ENCODE assay signal across 19 cellular contexts in the genomic region with DNA sequence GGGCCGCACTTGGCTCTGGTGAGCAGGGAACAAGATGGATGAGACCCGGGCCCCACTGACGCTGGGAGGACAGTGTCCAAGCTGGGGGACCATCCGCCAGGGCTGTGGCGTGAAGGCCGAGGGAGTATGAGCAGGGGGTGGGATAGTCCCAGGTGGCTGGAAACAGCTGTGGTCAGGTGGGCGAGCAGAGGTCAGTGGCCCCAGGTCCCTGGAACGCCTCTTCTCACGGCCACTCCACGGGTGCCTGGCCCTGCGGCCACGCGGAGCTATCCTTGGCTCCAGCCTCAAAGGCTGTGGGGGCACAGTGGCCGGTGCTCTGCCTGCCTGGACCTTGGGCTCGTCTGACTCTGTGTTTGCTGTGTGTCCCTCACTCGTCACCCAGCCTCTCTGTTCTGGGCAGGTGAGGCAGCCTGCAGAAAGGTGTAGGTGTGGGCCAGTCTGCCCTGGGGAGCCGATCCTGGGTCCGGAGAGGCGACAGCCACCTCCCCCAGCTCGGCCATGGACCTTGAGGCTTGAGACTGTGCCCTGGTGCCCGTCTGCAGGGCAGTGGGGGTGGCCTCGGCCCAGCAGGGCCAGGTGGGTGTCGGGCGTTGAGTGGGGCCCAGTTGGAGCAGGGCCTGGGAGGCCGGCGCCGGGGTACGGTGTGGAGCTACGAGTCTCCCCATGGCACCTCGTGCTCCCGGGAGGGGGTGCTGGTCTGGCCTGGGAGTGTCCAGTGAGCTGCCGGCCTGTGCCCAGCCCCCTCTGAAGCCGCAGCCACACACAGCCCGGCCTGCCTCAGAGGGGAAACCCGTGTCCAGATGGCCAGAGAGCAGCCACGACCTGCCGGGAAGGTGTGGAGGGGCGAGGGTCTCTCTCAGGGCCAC. TPM values are rescaled to one million over a fixed set of nuclear protein-coding genes. Genes with fewer than 3 reads are reported as not detected.
"Had no signal": no experiment of that assay in that cellular context is flagged by ENCODE, and none has a peak within 500 bp of the region (broad histone marks: within the 10 kb centered on the region; RNA-seq: fewer than 3 reads in every experiment).

No MANE protein-coding gene starts in this region.

- FAIRE-seq: keratinocyte had no signal

- ATAC-seq: activated CD8-positive, alpha-beta memory T cell treated with anti-CD3 and anti-CD28 coated beads, Interleukin-2, amount 10 ng/mL, durations not matched to agents 7 days and 5 days; activated T-helper 17 cell treated with anti-CD3 and anti-CD28 coated beads, Interleukin-2, amount 50 U/mL, for 72 hours; foreskin keratinocyte; lower lobe of right lung; WTC11 had no signal

- H3K9me3 Mint-ChIP-seq: activated CD4-positive, alpha-beta memory T cell treated with anti-CD3 and anti-CD28 coated beads, Interleukin-2, amount 10 ng/mL, durations not matched to agents 7 days and 5 days; activated T-helper 17 cell treated with anti-CD3 and anti-CD28 coated beads, Interleukin-2, amount 50 U/mL, for 72 hours; endodermal cell; mesothelial cell of epicardium; nephron; stimulated activated naive CD8-positive, alpha-beta T cell treated with anti-CD3 and anti-CD28 coated beads, Interleukin-15, Interleukin-2, amounts not matched to agents 100 ng/mL and 50 ng/mL, for 24 hours; WTC11 had no signal

- H3K4me3 Mint-ChIP-seq: activated CD4-positive, alpha-beta memory T cell treated with anti-CD3 and anti-CD28 coated beads, Interleukin-2, amount 10 ng/mL, durations not matched to agents 7 days and 5 days; activated CD8-positive, alpha-beta memory T cell treated with anti-CD3 and anti-CD28 coated beads, Interleukin-2, amount 10 ng/mL, durations not matched to agents 7 days and 5 days; activated T-helper 17 cell treated with anti-CD3 and anti-CD28 coated beads, Interleukin-2, amount 50 U/mL, for 72 hours; endodermal cell; mesothelial cell of epicardium; nephron; stimulated activated naive CD8-positive, alpha-beta T cell treated with anti-CD3 and anti-CD28 coated beads, Interleukin-15, Interleukin-2, amounts not matched to agents 100 ng/mL and 50 ng/mL, for 24 hours; WTC11 had no signal

- H3K27ac Mint-ChIP-seq: activated CD4-positive, alpha-beta memory T cell treated with anti-CD3 and anti-CD28 coated beads, Interleukin-2, amount 10 ng/mL, durations not matched to agents 7 days and 5 days; activated CD8-positive, alpha-beta memory T cell treated with anti-CD3 and anti-CD28 coated beads, Interleukin-2, amount 10 ng/mL, durations not matched to agents 7 days and 5 days; activated T-helper 17 cell treated with anti-CD3 and anti-CD28 coated beads, Interleukin-2, amount 50 U/mL, for 72 hours; endodermal cell; mesothelial cell of epicardium; nephron; stimulated activated naive CD8-positive, alpha-beta T cell treated with anti-CD3 and anti-CD28 coated beads, Interleukin-15, Interleukin-2, amounts not matched to agents 100 ng/mL and 50 ng/mL, for 24 hours; WTC11 had no signal

- H3K27ac ChIP-seq: brain microvascular endothelial cell, colonic mucosa, epithelial cell of prostate, foreskin keratinocyte, lower lobe of right lung, upper lobe of left lung had no signal

- H3K36me3 Mint-ChIP-seq: activated CD8-positive, alpha-beta memory T cell treated with anti-CD3 and anti-CD28 coated beads, Interleukin-2, amount 10 ng/mL, durations not matched to agents 7 days and 5 days; mesothelial cell of epicardium; WTC11 had no signal

- H3K27me3 Mint-ChIP-seq: activated CD4-positive, alpha-beta memory T cell treated with anti-CD3 and anti-CD28 coated beads, Interleukin-2, amount 10 ng/mL, durations not matched to agents 7 days and 5 days; activated CD8-positive, alpha-beta memory T cell treated with anti-CD3 and anti-CD28 coated beads, Interleukin-2, amount 10 ng/mL, durations not matched to agents 7 days and 5 days; activated T-helper 17 cell treated with anti-CD3 and anti-CD28 coated beads, Interleukin-2, amount 50 U/mL, for 72 hours; stimulated activated naive CD8-positive, alpha-beta T cell treated with anti-CD3 and anti-CD28 coated beads, Interleukin-15, Interleukin-2, amounts not matched to agents 100 ng/mL and 50 ng/mL, for 24 hours had no signal

- H3K4me1 Mint-ChIP-seq: activated CD4-positive, alpha-beta memory T cell treated with anti-CD3 and anti-CD28 coated beads, Interleukin-2, amount 10 ng/mL, durations not matched to agents 7 days and 5 days; activated CD8-positive, alpha-beta memory T cell treated with anti-CD3 and anti-CD28 coated beads, Interleukin-2, amount 10 ng/mL, durations not matched to agents 7 days and 5 days; activated T-helper 17 cell treated with anti-CD3 and anti-CD28 coated beads, Interleukin-2, amount 50 U/mL, for 72 hours; endodermal cell; WTC11 had no signal

- H3K4me3 ChIP-seq: colonic mucosa, lower lobe of right lung, upper lobe of left lung had no signal

- H3K36me3 ChIP-seq: brain microvascular endothelial cell, colonic mucosa, lower lobe of right lung, upper lobe of left lung had no signal

- H3K4me1 ChIP-seq: colonic mucosa, foreskin keratinocyte had no signal

- H3K9me3 ChIP-seq: colonic mucosa, lower lobe of right lung, upper lobe of left lung had no signal

- DNase-seq: activated CD4-positive, alpha-beta memory T cell treated with anti-CD3 and anti-CD28 coated beads, Interleukin-2, amount 10 ng/mL, durations not matched to agents 7 days and 5 days; activated CD4-positive, alpha-beta T cell treated with anti-CD3 and anti-CD28 coated beads for 4 hours; activated CD8-positive, alpha-beta memory T cell treated with anti-CD3 and anti-CD28 coated beads, Interleukin-2, amount 10 ng/mL, durations not matched to agents 7 days and 5 days; activated naive CD4-positive, alpha-beta T cell; central memory CD4-positive, alpha-beta T cell; colonic mucosa; foreskin keratinocyte; lower lobe of right lung; retina had no signal

- H3K27me3 ChIP-seq: brain microvascular endothelial cell had no signal

RNA-seq across cellular contexts. Expression of gene CACNA1H, which starts 10.0 kb away (rescaled TPM):
- total RNA-seq: foreskin keratinocyte had no signal
- polyA plus RNA-seq: foreskin keratinocyte, keratinocyte had no signal
